Comparison of ENCODE assay signal across 9 cellular contexts in genomic region chr17:18040287-18040858, GRCh38. TPM values are rescaled to one million over a fixed set of nuclear protein-coding genes. Genes with fewer than 3 reads are reported as not detected.
A peak's percentile ranks its signal among the peaks of the same experiment; 100 is the strongest.
DNase-seq lines count a peak whose midpoint lies in the region; ATAC-seq, FAIRE-seq and TF ChIP-seq lines count a peak whose summit lies in the region.
"Had no signal": no experiment of that assay in that cellular context is flagged by ENCODE, and none has a peak within 500 bp of the region (broad histone marks: within the 10 kb centered on the region; RNA-seq: fewer than 3 reads in every experiment).

No MANE protein-coding gene starts in this region.

- FAIRE-seq in A549 (lab: Jason Lieb, UNC): no peak
- FAIRE-seq: TTC549 had no signal

- ATAC-seq in A549: no peak
- no peak for ATAC-seq in HG02840 (IDR thresholded peaks at IDR 0.05; ENCODE audit: low FRiP score, unreplicated experiment)

- POLR2A ChIA-PET in A549 (lab: Yijun Ruan, JAX): no interaction called here

- TF ChIP-seq RAD21 in A549 (conservative IDR thresholded peaks at IDR 0.05 in 1 of 2, IDR thresholded peaks at IDR 0.05 in 1 of 2): no peak

- peaks cover 0 to 7% (median 0%) of the 10 kb centered on the region in 5 experiments for H3K9me3 Mint-ChIP-seq in brain

- peak overlapping the region; percentile 80 to 92 for H3K27ac ChIP-seq in A549
- peak overlapping the region; percentile 79; the same call in 1 of the 2 replicates for H3K27ac ChIP-seq in HL-60 (replicated peaks)
- H3K27ac ChIP-seq in mesendoderm (ENCODE audit: low read depth, low read length): no peak overlapping the region

- peak overlapping the region; percentile 68 for H3K4me3 ChIP-seq in A549
- H3K4me3 ChIP-seq in HL-60 (replicated peaks; ENCODE audit: insufficient read depth, low read length): peak overlapping the region; percentile 83
- H3K4me3 ChIP-seq in mesendoderm (ENCODE audit: low read length): peak overlapping the region; percentile 68

- H4K5ac ChIP-seq in mesendoderm (ENCODE audit: low read length): no peak overlapping the region

- no peak overlapping the region for H2BK120ac ChIP-seq in mesendoderm (ENCODE audit: low read depth, low read length)

- H2BK15ac ChIP-seq in mesendoderm (replicated peaks; ENCODE audit: low read depth): no peak overlapping the region

- peaks cover 2% of the 10 kb centered on the region for H3K79me2 ChIP-seq in mesendoderm (ENCODE audit: control insufficient read depth, insufficient read depth, low read length)

- no peaks in the 10 kb centered on the region for H3K27me3 ChIP-seq in HL-60 (ENCODE audit: insufficient read depth, poor library complexity, severe bottlenecking)
- no peaks in the 10 kb centered on the region for H3K27me3 ChIP-seq in mesendoderm (ENCODE audit: insufficient read depth, low read length, poor library complexity)

- H3K4ac ChIP-seq in mesendoderm (ENCODE audit: low read depth, low read length): no peak overlapping the region

- H2BK5ac ChIP-seq in mesendoderm (ENCODE audit: low read length): no peak overlapping the region

- H3K18ac ChIP-seq in mesendoderm (ENCODE audit: low read length): no peak overlapping the region

- peak overlapping the region; percentile 89 for H3K4me2 ChIP-seq in A549
- peak overlapping the region; percentile 84 for H3K4me2 ChIP-seq in mesendoderm (ENCODE audit: low read length)

- WGBS in A549 (ENCODE audit: missing lambda C conversion rate): 62% methylated on average over 6 of the region's 6 CpGs
- WGBS in mesendoderm (ENCODE audit: extremely low coverage, insufficient coverage, low lambda C conversion rate): no CpG with 5 or more reads among the region's 6 CpGs

- no peak for TF ChIP-seq EP300 in A549 (IDR thresholded peaks at IDR 0.05)

- DNase-seq in A549 (ENCODE audit: low read depth in 1 of 2, low spot score in 1 of 2): no peak
- no peak for DNase-seq in HL-60 (ENCODE audit: low read depth in 1 of 2, low spot score in 1 of 2)
- no peak for DNase-seq in mesendoderm
- DNase-seq in NOMO-1 (lab: John Stamatoyannopoulos, UW; ENCODE audit: unreplicated experiment in 2 of 2): no peak
- no peak for DNase-seq in retina
- DNase-seq in activated CD4-positive, alpha-beta T cell treated with anti-CD3 and anti-CD28 coated beads for 4 hours: no peak

- CTCF ChIA-PET in A549 (lab: Yijun Ruan, JAX): no interaction called here

- peaks cover 66% of the 10 kb centered on the region for H3K4me1 Mint-ChIP-seq in brain

- peak overlapping the region; percentile 88 for H3K56ac ChIP-seq in mesendoderm (ENCODE audit: low read length)

- H3K27ac Mint-ChIP-seq in brain: peak overlapping the region; percentile 75 to 94 (median 90)

- H3K79me1 ChIP-seq in mesendoderm (ENCODE audit: low read length): peaks cover 16% of the 10 kb centered on the region

- H3K4me1 ChIP-seq in A549: peaks cover 31% of the 10 kb centered on the region
- H3K4me1 ChIP-seq in mesendoderm (ENCODE audit: control insufficient read depth, low read depth, low read length): peaks cover 7% of the 10 kb centered on the region

- H3K36me3 ChIP-seq in mesendoderm (ENCODE audit: control insufficient read depth, insufficient read depth, low read length): no peaks in the 10 kb centered on the region

- H3K27me3 Mint-ChIP-seq in brain: peaks cover 15% of the 10 kb centered on the region

- H3K23ac ChIP-seq in mesendoderm (ENCODE audit: low read length): no peak overlapping the region

- no peak overlapping the region for H4K8ac ChIP-seq in mesendoderm (ENCODE audit: low read depth, low read length)

- TF ChIP-seq POLR2A in A549 (IDR thresholded peaks at IDR 0.05; ENCODE audit: low read length): no peak

- H3K9ac ChIP-seq in mesendoderm (ENCODE audit: low read length): peak overlapping the region; percentile 77

- no peak for TF ChIP-seq CTCF in A549 (IDR thresholded peaks at IDR 0.05)
- no peak for TF ChIP-seq CTCF in HL-60 (IDR thresholded peaks at IDR 0.05; ENCODE audit: insufficient read depth, low read length)
- no peak for TF ChIP-seq CTCF in brain (conservative IDR thresholded peaks at IDR 0.05)

- H3K9me3 ChIP-seq in A549: no peaks in the 10 kb centered on the region

- H3K4me3 Mint-ChIP-seq in brain: peak overlapping the region; percentile 89 to 97 (median 93)

- no peak overlapping the region for H2AK5ac ChIP-seq in mesendoderm (ENCODE audit: low read length)

- peaks cover 6% of the 10 kb centered on the region for H3K36me3 Mint-ChIP-seq in brain

TF ChIP-seq in A549, 52 proteins besides CTCF, POLR2A, EP300 and RAD21:
- TF ChIP-seq POLR2AphosphoS2 (conservative IDR thresholded peaks at IDR 0.05; ENCODE audit: low read length): no peak
- TF ChIP-seq HES2 (IDR thresholded peaks at IDR 0.05): no peak
- no peak for TF ChIP-seq CHD2 (IDR thresholded peaks at IDR 0.05; ENCODE audit: low read length, partially characterized antibody)
- no peak for TF ChIP-seq NPAS2 (CRISPR knock-in tag; IDR thresholded peaks at IDR 0.05; ENCODE audit: borderline replicate concordance)
- TF ChIP-seq ZFP36 (IDR thresholded peaks at IDR 0.05; ENCODE audit: borderline replicate concordance, partially characterized antibody): no peak
- TF ChIP-seq BHLHE40 (IDR thresholded peaks at IDR 0.05; ENCODE audit: low read depth, low read length): no peak
- no peak for TF ChIP-seq FOXS1 (CRISPR knock-in tag; IDR thresholded peaks at IDR 0.05)
- TF ChIP-seq FOSB (CRISPR knock-in tag; IDR thresholded peaks at IDR 0.05): no peak
- TF ChIP-seq CEBPB (IDR thresholded peaks at IDR 0.05): no peak
- no peak for TF ChIP-seq FOSL2 (IDR thresholded peaks at IDR 0.05)
- TF ChIP-seq FOSL2 (CRISPR knock-in tag; IDR thresholded peaks at IDR 0.05): no peak
- no peak for TF ChIP-seq KDM5A (IDR thresholded peaks at IDR 0.05)
- TF ChIP-seq KDM1A (IDR thresholded peaks at IDR 0.05; ENCODE audit: low read depth): no peak

RNA-seq across cellular contexts. Expression of gene GID4, which starts 1.2 kb away (rescaled TPM):
- polyA plus RNA-seq in A549 (2011; rRNA removed) (11.2 and 11.9 TPM in 2 replicates), A549 (2017; fragmentation: RNase III; extraction: RNeasy Plus Mini Kit Qiagen cat#74134 plus additional on column Dnase treatment) (11.4 to 11.6 TPM (median 11.5 TPM) in 3 replicates), brain (ENCODE audit: insufficient read depth, low read depth, low replicate concordance) (9.5 TPM)
- polyA plus RNA-seq in A549 (2012; cell fraction: cytosol; rRNA removed): 5.4 and 6.3 TPM in 2 replicates
- 3.2 and 4.1 TPM in 2 replicates for polyA plus RNA-seq in A549 (2012; cell fraction: nucleus; rRNA removed)
- polyA minus RNA-seq in A549 (2011; rRNA and poly(A)+ RNA removed): 17.4 and 20.3 TPM in 2 replicates
- 5.5 TPM for polyA plus RNA-seq in mesendoderm (2013, experiment 1 of 2)
- 4.6 TPM for polyA plus RNA-seq in mesendoderm (2013, experiment 2 of 2)

RNA-seq across cellular contexts. Expression of gene ATPAF2, which starts 1.4 kb away (rescaled TPM):
- polyA plus RNA-seq in A549 (2011; rRNA removed) (20.0 and 22.3 TPM in 2 replicates), A549 (2017; fragmentation: RNase III; extraction: RNeasy Plus Mini Kit Qiagen cat#74134 plus additional on column Dnase treatment) (20.7 to 21.4 TPM (median 21.3 TPM) in 3 replicates), brain (ENCODE audit: insufficient read depth, low read depth, low replicate concordance) (41.0 TPM)
- polyA plus RNA-seq in A549 (2012; cell fraction: cytosol; rRNA removed): 29.6 and 33.3 TPM in 2 replicates
- 55.7 and 61.1 TPM in 2 replicates for polyA plus RNA-seq in A549 (2012; cell fraction: nucleus; rRNA removed)
- polyA minus RNA-seq in A549 (2011; rRNA and poly(A)+ RNA removed): 25.4 and 29.8 TPM in 2 replicates
- polyA plus RNA-seq in mesendoderm (2013, experiment 1 of 2): 15.1 TPM
- polyA plus RNA-seq in mesendoderm (2013, experiment 2 of 2): 15.9 TPM

RNA-seq across cellular contexts. Expression of gene DRG2, which starts 47.4 kb away (rescaled TPM):
- polyA plus RNA-seq in A549 (2011; rRNA removed): 41.9 and 44.6 TPM in 2 replicates
- 49.7 and 55.9 TPM in 2 replicates for polyA plus RNA-seq in A549 (2012; cell fraction: cytosol; rRNA removed)
- polyA plus RNA-seq in A549 (2012; cell fraction: nucleus; rRNA removed): 114 and 125 TPM in 2 replicates
- polyA plus RNA-seq in A549 (2017; fragmentation: RNase III; extraction: RNeasy Plus Mini Kit Qiagen cat#74134 plus additional on column Dnase treatment): 48.2 to 51.9 TPM (median 48.3 TPM) in 3 replicates
- 73.2 and 77.2 TPM in 2 replicates for polyA minus RNA-seq in A549 (2011; rRNA and poly(A)+ RNA removed)
- 62.1 TPM for polyA plus RNA-seq in brain (ENCODE audit: insufficient read depth, low read depth, low replicate concordance)
- polyA plus RNA-seq in mesendoderm (2013, experiment 1 of 2): 29.1 TPM
- polyA plus RNA-seq in mesendoderm (2013, experiment 2 of 2): 29.1 TPM
